Comparison of ENCODE assay signal across 9 cellular contexts in the genomic region with DNA sequence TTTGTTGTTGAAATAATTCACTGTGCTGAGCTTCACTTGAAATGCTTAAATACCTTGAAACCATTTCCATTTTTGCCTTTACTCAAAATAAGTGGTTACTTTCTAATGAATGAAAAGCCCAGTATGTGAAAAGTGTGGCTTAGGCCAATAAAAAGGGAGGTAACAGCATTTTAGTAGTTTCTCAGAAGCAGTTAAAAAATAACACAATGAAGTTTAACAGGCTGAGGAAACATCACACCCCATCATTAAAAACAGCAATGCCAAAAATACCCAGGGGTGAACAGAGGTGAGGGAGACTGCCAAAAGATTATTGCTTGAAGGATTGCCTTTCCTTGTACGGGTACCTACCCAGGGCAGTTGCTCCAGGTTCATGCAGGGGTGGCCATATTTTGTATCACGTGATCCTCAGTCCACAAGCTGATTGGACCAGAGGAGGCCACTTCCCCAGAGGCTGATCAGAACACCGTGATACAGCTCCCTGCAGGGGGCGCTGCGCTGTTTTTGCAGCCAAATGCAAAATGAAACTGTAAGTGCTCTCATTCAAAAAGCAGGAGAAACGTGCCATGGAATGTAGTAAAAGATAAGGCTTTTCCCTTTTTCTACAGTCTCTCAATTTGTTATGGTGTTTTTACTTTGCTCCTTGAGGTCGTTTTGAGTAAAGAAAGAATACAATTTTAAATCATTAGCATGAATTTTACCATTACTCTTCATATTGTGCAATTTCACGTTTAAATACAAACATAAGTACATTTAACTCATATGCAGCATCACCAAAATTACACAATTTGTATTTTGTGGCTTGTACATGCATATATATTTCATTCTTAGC.
A peak's percentile ranks its signal among the peaks of the same experiment; 100 is the strongest.
DNase-seq lines count a peak whose midpoint lies in the region; ATAC-seq, FAIRE-seq and TF ChIP-seq lines count a peak whose summit lies in the region.
"Had no signal": no experiment of that assay in that cellular context is flagged by ENCODE, and none has a peak within 500 bp of the region (broad histone marks: within the 10 kb centered on the region; RNA-seq: fewer than 3 reads in every experiment).

No MANE protein-coding gene starts in this region.

- no peak for TF ChIP-seq POLR2A in IMR-90 (IDR thresholded peaks at IDR 0.05; ENCODE audit: low read depth, low read length)

- in situ Hi-C loops in IMR-90 (cut with MboI; ENCODE audit: low sequenced_read_pairs): loop anchor here (10.0 kb wide), 2 partner anchors 223 to 327 kb away; no protein-coding TSS in a partner anchor

- H3K4me3 ChIP-seq in IMR-90 (ENCODE audit: insufficient read depth, low read depth, low read length) (peak overlapping the region; percentile 12; the same call in 1 of the 2 replicates), SJSA1 (no peak overlapping the region), bronchial epithelial cell (ENCODE audit: low read depth, low read length) (no peak overlapping the region)

- intact Hi-C loops in IMR-90 (cut with micrococcal nuclease): loop anchor here (1.0 to 5.0 kb wide), 7 partner anchors 57 to 331 kb away; no protein-coding TSS in a partner anchor

- peak overlapping the region; percentile 48; the same call in 1 of the 2 replicates for H3K4me2 ChIP-seq in IMR-90 (ENCODE audit: low read depth, low read length)

- peak; percentile 96 for FAIRE-seq in bronchial epithelial cell (lab: Jason Lieb, UNC)

- H3K27me3 Mint-ChIP-seq in immature natural killer cell (ENCODE audit: low read depth in 3 of 3): peaks cover 2 to 15% (median 3%) of the 10 kb centered on the region in 3 donors

- peak overlapping the region; percentile 80; the same call in 1 of the 2 replicates for H4K91ac ChIP-seq in IMR-90 (ENCODE audit: insufficient read depth, low read depth, low read length)

- peak overlapping the region; percentile 80 for H2AFZ ChIP-seq in IMR-90 (replicated peaks; ENCODE audit: low read length, poor library complexity)

- H3K36me3 Mint-ChIP-seq in immature natural killer cell: no peaks in the 10 kb centered on the region

- peak overlapping the region; percentile 86 for H3K14ac ChIP-seq in IMR-90 (replicated peaks; ENCODE audit: low read depth, low read length)

- H3K27me3 ChIP-seq in IMR-90 (ENCODE audit: control insufficient read depth, insufficient read depth, low read length) (no peaks in the 10 kb centered on the region), SJSA1 (replicated peaks) (no peaks in the 10 kb centered on the region), bronchial epithelial cell (ENCODE audit: control insufficient read depth, insufficient read depth, low read length) (no peaks in the 10 kb centered on the region)

- peak overlapping the region; percentile 68 for H3K18ac ChIP-seq in IMR-90 (ENCODE audit: low read depth, low read length)

- peak overlapping the region; percentile 41 for H2AK5ac ChIP-seq in IMR-90 (ENCODE audit: low read depth, low read length)

- peaks cover 0 to 3% of the 10 kb centered on the region in 2 experiments; a peak in 2 of 4 replicates for H3K79me1 ChIP-seq in IMR-90 (ENCODE audit: low read depth in 1 of 2, low read length in 2 of 2)

- dilution Hi-C loops in IMR-90 (cut with HindIII; ENCODE audit: low sequenced_read_pairs, unreplicated experiment): no loop called here

- H3K9me1 ChIP-seq in IMR-90 (ENCODE audit: insufficient read depth, low read length): peaks cover 8% of the 10 kb centered on the region; the same call in 1 of the 2 replicates

- H3K4me1 ChIP-seq in IMR-90 (ENCODE audit: control insufficient read depth, insufficient read depth, low read length) (peaks cover 13% of the 10 kb centered on the region), SJSA1 (replicated peaks) (peaks cover 21% of the 10 kb centered on the region)

- peak overlapping the region; percentile 76 for H3K4ac ChIP-seq in IMR-90 (ENCODE audit: low read depth, low read length)

- H3K27ac Mint-ChIP-seq in immature natural killer cell: no peak overlapping the region
- H3K27ac Mint-ChIP-seq: T-helper 1 cell treated with Interleukin-12 subunit alpha and Interleukin-12 subunit beta and Interleukin-4 antibody, amounts not matched to agents 30 μg/mL and 1 μg/mL, for 36 hours had no signal

- H3K9ac ChIP-seq in IMR-90 (ENCODE audit: low read depth, low read length): no peak overlapping the region; the same call in 1 of the 2 replicates

- CTCF ChIA-PET in IMR-90 (lab: Yijun Ruan, JAX): interaction anchor here (0.6 to 3.0 kb wide), 13 partner anchors 10 to 324 kb away, joined by 3 to 13 read pairs (median 3); no protein-coding TSS in a partner anchor

- H3K23ac ChIP-seq in IMR-90 (ENCODE audit: low read depth, low read length): peak overlapping the region; percentile 81; the same call in 1 of the 2 replicates

- ATAC-seq in IMR-90 (ENCODE audit: low read depth) (peak; percentile 88), GM18502 (IDR thresholded peaks at IDR 0.05; ENCODE audit: poor library complexity, unreplicated experiment) (no peak), GM21447 (IDR thresholded peaks at IDR 0.05; ENCODE audit: unreplicated experiment) (no peak)

- TF ChIP-seq RAD21 in IMR-90 (IDR thresholded peaks at IDR 0.05; ENCODE audit: low read length): peak; percentile 64

- H3K56ac ChIP-seq in IMR-90 (ENCODE audit: extremely low read depth, insufficient read depth, low read length): no peak overlapping the region; the same call in 1 of the 2 replicates

- H2BK20ac ChIP-seq in IMR-90 (ENCODE audit: low read depth, low read length): peak overlapping the region; percentile 88

- H3K36me3 ChIP-seq in IMR-90 (ENCODE audit: control insufficient read depth, insufficient read depth, low read length): no peaks in the 10 kb centered on the region
- no peaks in the 10 kb centered on the region for H3K36me3 ChIP-seq in SJSA1
- H3K36me3 ChIP-seq in bronchial epithelial cell (ENCODE audit: control insufficient read depth, insufficient read depth, low read length): no peaks in the 10 kb centered on the region

- 20% methylated on average over 2 of the region's 8 CpGs; no CpG with 5 or more reads in 1 of the 2 experiments for WGBS in IMR-90 (ENCODE audit: extremely low coverage in 2 of 2, insufficient read length in 1 of 2), 2 experiments

- H2BK15ac ChIP-seq in IMR-90 (ENCODE audit: low read depth, low read length): peak overlapping the region; percentile 85; the same call in 2 of the 3 replicates

- peak overlapping the region; percentile 70 for H4K5ac ChIP-seq in IMR-90 (ENCODE audit: low read depth, low read length)

- no TSS peak for BruUV-seq in IMR-90 (replicated peaks; lab: Mats Ljungman, UMichigan)

- H3K9me3 ChIP-seq in IMR-90 (ENCODE audit: control insufficient read depth, insufficient read depth, low read length): no peaks in the 10 kb centered on the region
- H3K9me3 ChIP-seq in SJSA1 (replicated peaks): no peaks in the 10 kb centered on the region

- peak overlapping the region; percentile 96 to 97 for H4K8ac ChIP-seq in IMR-90 (ENCODE audit: low read depth in 2 of 2, low read length in 2 of 2)

- H2BK5ac ChIP-seq in IMR-90 (ENCODE audit: low read depth, low read length, poor library complexity, severe bottlenecking): peak overlapping the region; percentile 92

- DNase-seq in DMS 273 (lab: John Stamatoyannopoulos, UW; ENCODE audit: unreplicated experiment) (peak; percentile 96), IMR-90 (peak; percentile 97), SJSA1 (ENCODE audit: low read depth in 1 of 2, low spot score in 2 of 2) (peak; percentile 81 to 89), bronchial epithelial cell (ENCODE audit: low read depth) (peak; percentile 86), immature natural killer cell (peak; percentile 11 to 35 (median 21)), smooth muscle cell of the brain vasculature (ENCODE audit: low read depth, low spot score) (peak; percentile 56)

- no peaks in the 10 kb centered on the region for H4K20me1 ChIP-seq in IMR-90 (ENCODE audit: insufficient read depth, low read length)

- POLR2A ChIA-PET in IMR-90 (lab: Charles Lee; ENCODE audit: unreplicated experiment): interaction anchor here (0.7 to 1.1 kb wide), 2 partner anchors 92 to 112 kb away, joined by 3 read pairs; no protein-coding TSS in a partner anchor

- H3K4me3 Mint-ChIP-seq in immature natural killer cell: peak overlapping the region in 2 of 5 donors; percentile 9 to 10
- H3K4me3 Mint-ChIP-seq: T-helper 1 cell treated with Interleukin-12 subunit alpha and Interleukin-12 subunit beta and Interleukin-4 antibody, amounts not matched to agents 30 μg/mL and 1 μg/mL, for 36 hours had no signal

- peak; percentile 91 for TF ChIP-seq CTCF in IMR-90 (conservative IDR thresholded peaks at IDR 0.05; ENCODE audit: low read depth, low read length)
- TF ChIP-seq CTCF in bronchial epithelial cell (IDR thresholded peaks at IDR 0.05; ENCODE audit: insufficient read depth, low read length, severe bottlenecking): peak; percentile 90

- H3K9me3 Mint-ChIP-seq in immature natural killer cell: peaks cover 0 to 2% (median 0%) of the 10 kb centered on the region in 6 donors
- H3K9me3 Mint-ChIP-seq: T-helper 1 cell treated with Interleukin-12 subunit alpha and Interleukin-12 subunit beta and Interleukin-4 antibody, amounts not matched to agents 30 μg/mL and 1 μg/mL, for 36 hours had no signal

- no peak overlapping the region for H2AK9ac ChIP-seq in IMR-90 (replicated peaks; ENCODE audit: low read depth, low read length, poor library complexity)

- H3K27ac ChIP-seq in IMR-90 (ENCODE audit: insufficient read depth, low read length): peak overlapping the region; percentile 96
- H3K27ac ChIP-seq in SJSA1: peak overlapping the region; percentile 39; the same call in 1 of the 2 replicates

- H2BK120ac ChIP-seq in IMR-90 (ENCODE audit: low read depth, low read length): peak overlapping the region; percentile 89

- no peaks in the 10 kb centered on the region for H3K4me1 Mint-ChIP-seq in immature natural killer cell

TF ChIP-seq in IMR-90, 13 proteins besides CTCF, POLR2A, EP300 and RAD21 (continues in another document):
- TF ChIP-seq CHD1 (IDR thresholded peaks at IDR 0.05; ENCODE audit: low read depth, low read length) (no peak), MAZ (IDR thresholded peaks at IDR 0.05; ENCODE audit: borderline replicate concordance, low read depth, low read length) (peak; percentile 40; the same call in 1 of the 2 replicates), CEBPB (IDR thresholded peaks at IDR 0.05; ENCODE audit: low read depth, low read length) (peak; percentile 91), FOS (IDR thresholded peaks at IDR 0.05; ENCODE audit: low read depth, low read length) (no peak), NFE2L2 (IDR thresholded peaks at IDR 0.05; ENCODE audit: low read depth, low read length) (no peak), RFX5 (IDR thresholded peaks at IDR 0.05; ENCODE audit: low read depth, low read length) (no peak), RCOR1 (IDR thresholded peaks at IDR 0.05; ENCODE audit: insufficient replicate concordance, low read length) (no peak), MAFK (IDR thresholded peaks at IDR 0.05; ENCODE audit: low read depth, low read length) (peak; percentile 28; the same call in 1 of the 2 replicates), SMC3 (IDR thresholded peaks at IDR 0.05; ENCODE audit: low read depth, low read length) (peak; percentile 65)

Comparison
In these comparisons a context has a peak if more than half of its experiments do, and no peak if none do; other contexts are left out.
1. DNase-seq: peak in every context shown above with its lines; median percentile 97 in IMR-90; 96 in DMS 273; 86 in bronchial epithelial cell; 85 in SJSA1; 56 in smooth muscle cell of the brain vasculature; 21 in immature natural killer cell.